In the genomic region with DNA sequence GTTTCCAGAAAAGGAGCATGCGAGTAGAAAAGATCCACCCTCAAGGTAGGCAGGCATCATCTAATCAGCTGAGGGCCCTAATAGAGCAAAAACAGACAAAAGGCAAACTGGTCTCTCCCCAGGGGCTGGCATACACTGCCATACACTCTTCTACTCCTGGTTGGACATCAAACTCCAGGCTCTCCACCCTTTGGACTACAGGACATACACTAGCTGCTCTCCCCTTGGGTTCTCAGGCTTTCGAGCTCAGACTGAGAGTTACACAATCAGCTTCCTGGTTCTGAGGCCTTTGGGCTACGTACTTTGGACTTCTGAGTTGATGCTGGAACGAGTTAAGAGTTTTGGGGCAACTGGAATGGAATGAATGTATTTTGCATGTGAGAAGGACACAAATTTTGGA, we compare ENCODE assay signal across 1 cellular context.
TF ChIP-seq lines count a peak whose summit lies in the region.

No MANE protein-coding gene starts in this region.

TF ChIP-seq in HepG2, 621 proteins besides CTCF, POLR2A, EP300 and RAD21 (continued from another document and continues in another):
- TF ChIP-seq, protein P1, sequence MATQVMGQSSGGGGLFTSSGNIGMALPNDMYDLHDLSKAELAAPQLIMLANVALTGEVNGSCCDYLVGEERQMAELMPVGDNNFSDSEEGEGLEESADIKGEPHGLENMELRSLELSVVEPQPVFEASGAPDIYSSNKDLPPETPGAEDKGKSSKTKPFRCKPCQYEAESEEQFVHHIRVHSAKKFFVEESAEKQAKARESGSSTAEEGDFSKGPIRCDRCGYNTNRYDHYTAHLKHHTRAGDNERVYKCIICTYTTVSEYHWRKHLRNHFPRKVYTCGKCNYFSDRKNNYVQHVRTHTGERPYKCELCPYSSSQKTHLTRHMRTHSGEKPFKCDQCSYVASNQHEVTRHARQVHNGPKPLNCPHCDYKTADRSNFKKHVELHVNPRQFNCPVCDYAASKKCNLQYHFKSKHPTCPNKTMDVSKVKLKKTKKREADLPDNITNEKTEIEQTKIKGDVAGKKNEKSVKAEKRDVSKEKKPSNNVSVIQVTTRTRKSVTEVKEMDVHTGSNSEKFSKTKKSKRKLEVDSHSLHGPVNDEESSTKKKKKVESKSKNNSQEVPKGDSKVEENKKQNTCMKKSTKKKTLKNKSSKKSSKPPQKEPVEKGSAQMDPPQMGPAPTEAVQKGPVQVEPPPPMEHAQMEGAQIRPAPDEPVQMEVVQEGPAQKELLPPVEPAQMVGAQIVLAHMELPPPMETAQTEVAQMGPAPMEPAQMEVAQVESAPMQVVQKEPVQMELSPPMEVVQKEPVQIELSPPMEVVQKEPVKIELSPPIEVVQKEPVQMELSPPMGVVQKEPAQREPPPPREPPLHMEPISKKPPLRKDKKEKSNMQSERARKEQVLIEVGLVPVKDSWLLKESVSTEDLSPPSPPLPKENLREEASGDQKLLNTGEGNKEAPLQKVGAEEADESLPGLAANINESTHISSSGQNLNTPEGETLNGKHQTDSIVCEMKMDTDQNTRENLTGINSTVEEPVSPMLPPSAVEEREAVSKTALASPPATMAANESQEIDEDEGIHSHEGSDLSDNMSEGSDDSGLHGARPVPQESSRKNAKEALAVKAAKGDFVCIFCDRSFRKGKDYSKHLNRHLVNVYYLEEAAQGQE (IDR thresholded peaks at IDR 0.05; ENCODE audit: borderline replicate concordance in 1 of 2, low read depth in 1 of 2, low read length in 2 of 2), result no peak
- TF ChIP-seq SIN3B (IDR thresholded peaks at IDR 0.05; ENCODE audit: low read length) (no peak), BCL6 (CRISPR knock-in tag; IDR thresholded peaks at IDR 0.05) (peak; percentile 79), GABPA (IDR thresholded peaks at IDR 0.05; ENCODE audit: low read depth, low read length) (no peak), GABPA (CRISPR knock-in tag; IDR thresholded peaks at IDR 0.05; ENCODE audit: low read depth) (no peak), ZFP82 (CRISPR knock-in tag; IDR thresholded peaks at IDR 0.05; ENCODE audit: borderline replicate concordance) (no peak), ZNF660 (CRISPR knock-in tag; IDR thresholded peaks at IDR 0.05; ENCODE audit: borderline replicate concordance, low read depth) (no peak), CBX5 (CRISPR knock-in tag; IDR thresholded peaks at IDR 0.05; ENCODE audit: borderline replicate concordance) (no peak), HDAC6 (IDR thresholded peaks at IDR 0.05; ENCODE audit: low read depth, low read length) (no peak), JUND (CRISPR knock-in tag; IDR thresholded peaks at IDR 0.05) (no peak), PHF5A (CRISPR knock-in tag; IDR thresholded peaks at IDR 0.05; ENCODE audit: low read depth, unreplicated experiment) (no peak), NRL (CRISPR knock-in tag; IDR thresholded peaks at IDR 0.05; ENCODE audit: borderline replicate concordance) (no peak), TGIF2 (CRISPR knock-in tag; IDR thresholded peaks at IDR 0.05) (no peak), SMYD3 (CRISPR knock-in tag; IDR thresholded peaks at IDR 0.05) (no peak), ZBTB7A (CRISPR knock-in tag; IDR thresholded peaks at IDR 0.05) (no peak), TBL1XR1 (IDR thresholded peaks at IDR 0.05; ENCODE audit: borderline replicate concordance, low read length, partially characterized antibody) (no peak), FOXK1 (CRISPR knock-in tag; IDR thresholded peaks at IDR 0.05; ENCODE audit: borderline replicate concordance, low read depth) (no peak)
- TF ChIP-seq, protein P2, sequence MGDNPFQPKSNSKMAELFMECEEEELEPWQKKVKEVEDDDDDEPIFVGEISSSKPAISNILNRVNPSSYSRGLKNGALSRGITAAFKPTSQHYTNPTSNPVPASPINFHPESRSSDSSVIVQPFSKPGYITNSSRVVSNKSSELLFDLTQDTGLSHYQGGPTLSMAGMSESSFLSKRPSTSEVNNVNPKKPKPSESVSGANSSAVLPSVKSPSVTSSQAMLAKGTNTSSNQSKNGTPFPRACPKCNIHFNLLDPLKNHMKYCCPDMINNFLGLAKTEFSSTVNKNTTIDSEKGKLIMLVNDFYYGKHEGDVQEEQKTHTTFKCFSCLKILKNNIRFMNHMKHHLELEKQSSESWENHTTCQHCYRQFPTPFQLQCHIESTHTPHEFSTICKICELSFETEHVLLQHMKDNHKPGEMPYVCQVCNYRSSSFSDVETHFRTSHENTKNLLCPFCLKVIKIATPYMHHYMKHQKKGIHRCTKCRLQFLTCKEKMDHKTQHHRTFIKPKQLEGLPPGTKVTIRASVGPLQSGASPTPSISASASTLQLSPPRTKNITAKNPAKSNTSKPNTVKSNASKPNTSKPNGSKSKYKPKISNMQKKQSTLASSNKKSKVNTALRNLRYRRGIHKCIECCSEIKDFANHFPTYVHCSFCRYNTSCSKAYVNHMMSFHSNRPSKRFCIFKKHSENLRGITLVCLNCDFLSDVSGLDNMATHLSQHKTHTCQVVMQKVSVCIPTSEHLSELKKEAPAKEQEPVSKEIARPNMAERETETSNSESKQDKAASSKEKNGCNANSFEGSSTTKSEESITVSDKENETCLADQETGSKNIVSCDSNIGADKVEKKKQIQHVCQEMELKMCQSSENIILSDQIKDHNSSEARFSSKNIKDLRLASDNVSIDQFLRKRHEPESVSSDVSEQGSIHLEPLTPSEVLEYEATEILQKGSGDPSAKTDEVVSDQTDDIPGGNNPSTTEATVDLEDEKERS (CRISPR knock-in tag; IDR thresholded peaks at IDR 0.05), result no peak
- TF ChIP-seq, protein P3, sequence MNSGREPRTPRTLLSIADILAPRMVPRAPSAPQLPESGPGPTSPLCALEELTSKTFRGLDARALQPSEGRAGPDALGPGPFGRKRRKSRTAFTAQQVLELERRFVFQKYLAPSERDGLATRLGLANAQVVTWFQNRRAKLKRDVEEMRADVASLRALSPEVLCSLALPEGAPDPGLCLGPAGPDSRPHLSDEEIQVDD (CRISPR knock-in tag; IDR thresholded peaks at IDR 0.05; ENCODE audit: borderline replicate concordance), result no peak
- TF ChIP-seq, protein P4, sequence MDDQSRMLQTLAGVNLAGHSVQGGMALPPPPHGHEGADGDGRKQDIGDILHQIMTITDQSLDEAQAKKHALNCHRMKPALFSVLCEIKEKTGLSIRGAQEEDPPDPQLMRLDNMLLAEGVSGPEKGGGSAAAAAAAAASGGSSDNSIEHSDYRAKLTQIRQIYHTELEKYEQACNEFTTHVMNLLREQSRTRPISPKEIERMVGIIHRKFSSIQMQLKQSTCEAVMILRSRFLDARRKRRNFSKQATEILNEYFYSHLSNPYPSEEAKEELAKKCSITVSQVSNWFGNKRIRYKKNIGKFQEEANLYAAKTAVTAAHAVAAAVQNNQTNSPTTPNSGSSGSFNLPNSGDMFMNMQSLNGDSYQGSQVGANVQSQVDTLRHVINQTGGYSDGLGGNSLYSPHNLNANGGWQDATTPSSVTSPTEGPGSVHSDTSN (CRISPR knock-in tag; IDR thresholded peaks at IDR 0.05; ENCODE audit: borderline replicate concordance), result no peak
- TF ChIP-seq, protein P5, sequence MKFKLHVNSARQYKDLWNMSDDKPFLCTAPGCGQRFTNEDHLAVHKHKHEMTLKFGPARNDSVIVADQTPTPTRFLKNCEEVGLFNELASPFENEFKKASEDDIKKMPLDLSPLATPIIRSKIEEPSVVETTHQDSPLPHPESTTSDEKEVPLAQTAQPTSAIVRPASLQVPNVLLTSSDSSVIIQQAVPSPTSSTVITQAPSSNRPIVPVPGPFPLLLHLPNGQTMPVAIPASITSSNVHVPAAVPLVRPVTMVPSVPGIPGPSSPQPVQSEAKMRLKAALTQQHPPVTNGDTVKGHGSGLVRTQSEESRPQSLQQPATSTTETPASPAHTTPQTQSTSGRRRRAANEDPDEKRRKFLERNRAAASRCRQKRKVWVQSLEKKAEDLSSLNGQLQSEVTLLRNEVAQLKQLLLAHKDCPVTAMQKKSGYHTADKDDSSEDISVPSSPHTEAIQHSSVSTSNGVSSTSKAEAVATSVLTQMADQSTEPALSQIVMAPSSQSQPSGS (CRISPR knock-in tag; IDR thresholded peaks at IDR 0.05), result 0 out of 2 replicates have a peak, but pooled peaks have one; percentile 45
- TF ChIP-seq, protein P6, sequence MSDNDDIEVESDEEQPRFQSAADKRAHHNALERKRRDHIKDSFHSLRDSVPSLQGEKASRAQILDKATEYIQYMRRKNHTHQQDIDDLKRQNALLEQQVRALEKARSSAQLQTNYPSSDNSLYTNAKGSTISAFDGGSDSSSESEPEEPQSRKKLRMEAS (IDR thresholded peaks at IDR 0.05), result no peak
- TF ChIP-seq, protein P7, sequence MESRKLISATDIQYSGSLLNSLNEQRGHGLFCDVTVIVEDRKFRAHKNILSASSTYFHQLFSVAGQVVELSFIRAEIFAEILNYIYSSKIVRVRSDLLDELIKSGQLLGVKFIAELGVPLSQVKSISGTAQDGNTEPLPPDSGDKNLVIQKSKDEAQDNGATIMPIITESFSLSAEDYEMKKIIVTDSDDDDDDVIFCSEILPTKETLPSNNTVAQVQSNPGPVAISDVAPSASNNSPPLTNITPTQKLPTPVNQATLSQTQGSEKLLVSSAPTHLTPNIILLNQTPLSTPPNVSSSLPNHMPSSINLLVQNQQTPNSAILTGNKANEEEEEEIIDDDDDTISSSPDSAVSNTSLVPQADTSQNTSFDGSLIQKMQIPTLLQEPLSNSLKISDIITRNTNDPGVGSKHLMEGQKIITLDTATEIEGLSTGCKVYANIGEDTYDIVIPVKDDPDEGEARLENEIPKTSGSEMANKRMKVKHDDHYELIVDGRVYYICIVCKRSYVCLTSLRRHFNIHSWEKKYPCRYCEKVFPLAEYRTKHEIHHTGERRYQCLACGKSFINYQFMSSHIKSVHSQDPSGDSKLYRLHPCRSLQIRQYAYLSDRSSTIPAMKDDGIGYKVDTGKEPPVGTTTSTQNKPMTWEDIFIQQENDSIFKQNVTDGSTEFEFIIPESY (CRISPR knock-in tag; IDR thresholded peaks at IDR 0.05), result no peak
- TF ChIP-seq, protein P8, sequence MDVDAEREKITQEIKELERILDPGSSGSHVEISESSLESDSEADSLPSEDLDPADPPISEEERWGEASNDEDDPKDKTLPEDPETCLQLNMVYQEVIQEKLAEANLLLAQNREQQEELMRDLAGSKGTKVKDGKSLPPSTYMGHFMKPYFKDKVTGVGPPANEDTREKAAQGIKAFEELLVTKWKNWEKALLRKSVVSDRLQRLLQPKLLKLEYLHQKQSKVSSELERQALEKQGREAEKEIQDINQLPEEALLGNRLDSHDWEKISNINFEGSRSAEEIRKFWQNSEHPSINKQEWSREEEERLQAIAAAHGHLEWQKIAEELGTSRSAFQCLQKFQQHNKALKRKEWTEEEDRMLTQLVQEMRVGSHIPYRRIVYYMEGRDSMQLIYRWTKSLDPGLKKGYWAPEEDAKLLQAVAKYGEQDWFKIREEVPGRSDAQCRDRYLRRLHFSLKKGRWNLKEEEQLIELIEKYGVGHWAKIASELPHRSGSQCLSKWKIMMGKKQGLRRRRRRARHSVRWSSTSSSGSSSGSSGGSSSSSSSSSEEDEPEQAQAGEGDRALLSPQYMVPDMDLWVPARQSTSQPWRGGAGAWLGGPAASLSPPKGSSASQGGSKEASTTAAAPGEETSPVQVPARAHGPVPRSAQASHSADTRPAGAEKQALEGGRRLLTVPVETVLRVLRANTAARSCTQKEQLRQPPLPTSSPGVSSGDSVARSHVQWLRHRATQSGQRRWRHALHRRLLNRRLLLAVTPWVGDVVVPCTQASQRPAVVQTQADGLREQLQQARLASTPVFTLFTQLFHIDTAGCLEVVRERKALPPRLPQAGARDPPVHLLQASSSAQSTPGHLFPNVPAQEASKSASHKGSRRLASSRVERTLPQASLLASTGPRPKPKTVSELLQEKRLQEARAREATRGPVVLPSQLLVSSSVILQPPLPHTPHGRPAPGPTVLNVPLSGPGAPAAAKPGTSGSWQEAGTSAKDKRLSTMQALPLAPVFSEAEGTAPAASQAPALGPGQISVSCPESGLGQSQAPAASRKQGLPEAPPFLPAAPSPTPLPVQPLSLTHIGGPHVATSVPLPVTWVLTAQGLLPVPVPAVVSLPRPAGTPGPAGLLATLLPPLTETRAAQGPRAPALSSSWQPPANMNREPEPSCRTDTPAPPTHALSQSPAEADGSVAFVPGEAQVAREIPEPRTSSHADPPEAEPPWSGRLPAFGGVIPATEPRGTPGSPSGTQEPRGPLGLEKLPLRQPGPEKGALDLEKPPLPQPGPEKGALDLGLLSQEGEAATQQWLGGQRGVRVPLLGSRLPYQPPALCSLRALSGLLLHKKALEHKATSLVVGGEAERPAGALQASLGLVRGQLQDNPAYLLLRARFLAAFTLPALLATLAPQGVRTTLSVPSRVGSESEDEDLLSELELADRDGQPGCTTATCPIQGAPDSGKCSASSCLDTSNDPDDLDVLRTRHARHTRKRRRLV (CRISPR knock-in tag; IDR thresholded peaks at IDR 0.05), result no peak
- TF ChIP-seq, protein P9, sequence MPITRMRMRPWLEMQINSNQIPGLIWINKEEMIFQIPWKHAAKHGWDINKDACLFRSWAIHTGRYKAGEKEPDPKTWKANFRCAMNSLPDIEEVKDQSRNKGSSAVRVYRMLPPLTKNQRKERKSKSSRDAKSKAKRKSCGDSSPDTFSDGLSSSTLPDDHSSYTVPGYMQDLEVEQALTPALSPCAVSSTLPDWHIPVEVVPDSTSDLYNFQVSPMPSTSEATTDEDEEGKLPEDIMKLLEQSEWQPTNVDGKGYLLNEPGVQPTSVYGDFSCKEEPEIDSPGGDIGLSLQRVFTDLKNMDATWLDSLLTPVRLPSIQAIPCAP (CRISPR knock-in tag; IDR thresholded peaks at IDR 0.05; ENCODE audit: low read depth), result no peak
